Comparison of ENCODE assay signal across 38 cellular contexts in the genomic region with DNA sequence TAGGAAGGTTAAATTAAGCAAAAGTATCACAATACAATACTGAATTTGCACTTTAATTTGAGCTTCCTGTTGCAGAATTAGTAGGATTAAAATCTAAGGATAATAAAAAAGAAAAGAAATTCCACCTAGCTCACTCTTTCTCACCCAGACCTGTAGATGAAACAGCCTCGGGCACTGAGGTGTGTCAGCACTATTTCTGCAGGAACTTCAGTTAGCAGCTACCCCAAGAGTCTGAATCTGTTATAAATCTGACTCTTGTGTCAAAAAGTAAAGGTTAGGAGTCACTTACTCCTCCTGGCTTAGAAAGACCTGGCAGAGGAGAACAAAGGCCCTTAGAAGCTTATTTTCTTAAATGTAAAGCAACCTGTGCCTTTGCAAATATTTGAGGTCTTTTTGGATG.
"Had no signal": no experiment of that assay in that cellular context is flagged by ENCODE, and none has a peak within 500 bp of the region (broad histone marks: within the 10 kb centered on the region; RNA-seq: fewer than 3 reads in every experiment).

No MANE protein-coding gene starts in this region.

- H3K9me3 Mint-ChIP-seq: activated naive CD4-positive, alpha-beta T cell treated with anti-CD3 and anti-CD28 coated beads for 36 hours; activated naive CD8-positive, alpha-beta T cell treated with anti-CD3 and anti-CD28 coated beads for 36 hours; activated T-cell treated with anti-CD3 and anti-CD28 coated beads, Interleukin-2, amount 50 U/mL, for 4 hours; T-helper 1 cell treated with Interleukin-12 subunit alpha and Interleukin-12 subunit beta and Interleukin-4 antibody, amounts not matched to agents 30 μg/mL and 1 μg/mL, for 36 hours had no signal

- H3K27me3 Mint-ChIP-seq: activated B cell treated with CpG ODN at 0.5 μM for 24 hours; activated CD4-positive, alpha-beta memory T cell treated with anti-CD3 and anti-CD28 coated beads for 36 hours; activated CD4-positive, alpha-beta T cell treated with anti-CD3 and anti-CD28 coated beads, Interleukin-2, amount 10 ng/mL, durations not matched to agents 24 days and 14 days; activated CD8-positive, alpha-beta T cell treated with anti-CD3 and anti-CD28 coated beads for 36 hours; activated naive CD8-positive, alpha-beta T cell treated with anti-CD3 and anti-CD28 coated beads for 36 hours; activated T-helper 17 cell treated with anti-CD3 and anti-CD28 coated beads, Interleukin-2, amount 50 U/mL, for 72 hours; central memory CD8-positive, alpha-beta T cell had no signal

- H3K4me3 Mint-ChIP-seq: activated B cell treated with CpG ODN at 0.5 μM for 24 hours; activated CD4-positive, alpha-beta memory T cell treated with anti-CD3 and anti-CD28 coated beads for 36 hours; activated CD4-positive, alpha-beta T cell treated with anti-CD3 and anti-CD28 coated beads, Interleukin-2, amount 10 ng/mL, durations not matched to agents 24 days and 14 days; activated CD8-positive, alpha-beta T cell treated with anti-CD3 and anti-CD28 coated beads for 36 hours; activated naive CD4-positive, alpha-beta T cell treated with anti-CD3 and anti-CD28 coated beads for 36 hours; activated naive CD8-positive, alpha-beta T cell treated with anti-CD3 and anti-CD28 coated beads for 36 hours; activated T-cell treated with anti-CD3 and anti-CD28 coated beads, Interleukin-2, amount 50 U/mL, for 4 hours; activated T-cell treated with anti-CD3 and anti-CD28 coated beads, Interleukin-2, amount 50 U/mL, for 72 hours; activated T-helper 1 cell treated with anti-CD3 and anti-CD28 coated beads, Interleukin-12 subunit alpha, Interleukin-12 subunit beta, Interleukin-2, Interleukin-4 antibody, amounts not matched to agents 30 ng/mL and 10 ng/mL and 1 ng/mL, durations not matched to agents 14 hours and 24 hours and 36 hours; activated T-helper 17 cell treated with anti-CD3 and anti-CD28 coated beads, Interleukin-2, amount 50 U/mL, for 72 hours; central memory CD8-positive, alpha-beta T cell; T-helper 1 cell treated with Interleukin-12 subunit alpha and Interleukin-12 subunit beta and Interleukin-4 antibody, amounts not matched to agents 30 μg/mL and 1 μg/mL, for 36 hours; T-helper 2 cell treated with Interferon-gamma antibody and Interleukin-4, amounts not matched to agents 5 μg/mL and 100 μg/mL, for 36 hours had no signal

- H3K4me1 ChIP-seq: adrenal gland, body of pancreas, breast epithelium had no signal

- H3K27me3 ChIP-seq: adrenal gland, body of pancreas, brain microvascular endothelial cell, breast epithelium, cardiac muscle cell had no signal

- H3K4me1 Mint-ChIP-seq: activated B cell treated with CpG ODN at 0.5 μM for 24 hours; activated CD4-positive, alpha-beta T cell treated with anti-CD3 and anti-CD28 coated beads, Interleukin-2, amount 10 ng/mL, durations not matched to agents 24 days and 14 days; activated naive CD8-positive, alpha-beta T cell treated with anti-CD3 and anti-CD28 coated beads for 36 hours; activated T-helper 17 cell treated with anti-CD3 and anti-CD28 coated beads, Interleukin-2, amount 50 U/mL, for 72 hours; central memory CD8-positive, alpha-beta T cell had no signal

- H3K27ac Mint-ChIP-seq: activated B cell treated with CpG ODN at 0.5 μM for 24 hours; activated CD4-positive, alpha-beta memory T cell treated with anti-CD3 and anti-CD28 coated beads for 36 hours; activated CD4-positive, alpha-beta T cell treated with anti-CD3 and anti-CD28 coated beads, Interleukin-2, amount 10 ng/mL, durations not matched to agents 24 days and 14 days; activated CD8-positive, alpha-beta T cell treated with anti-CD3 and anti-CD28 coated beads for 36 hours; activated naive CD4-positive, alpha-beta T cell treated with anti-CD3 and anti-CD28 coated beads for 36 hours; activated naive CD4-positive, alpha-beta T cell treated with anti-CD3 and anti-CD28 coated beads, Interleukin-2, amount 50 U/mL, for 72 hours; activated naive CD8-positive, alpha-beta T cell treated with anti-CD3 and anti-CD28 coated beads for 36 hours; activated T-cell treated with anti-CD3 and anti-CD28 coated beads, Interleukin-2, amount 50 U/mL, for 72 hours; activated T-helper 1 cell treated with anti-CD3 and anti-CD28 coated beads, Interleukin-12 subunit alpha, Interleukin-12 subunit beta, Interleukin-2, Interleukin-4 antibody, amounts not matched to agents 30 ng/mL and 10 ng/mL and 1 ng/mL, durations not matched to agents 14 hours and 24 hours and 36 hours; activated T-helper 17 cell treated with anti-CD3 and anti-CD28 coated beads, Interleukin-2, amount 50 U/mL, for 72 hours; T-helper 1 cell treated with Interleukin-12 subunit alpha and Interleukin-12 subunit beta and Interleukin-4 antibody, amounts not matched to agents 30 μg/mL and 1 μg/mL, for 36 hours; T-helper 2 cell treated with Interferon-gamma antibody and Interleukin-4, amounts not matched to agents 5 μg/mL and 100 μg/mL, for 36 hours had no signal

- DNase-seq: activated B cell treated with CpG ODN at 0.5 μM for 24 hours; activated CD4-positive, alpha-beta memory T cell treated with anti-CD3 and anti-CD28 coated beads for 36 hours; activated CD4-positive, alpha-beta T cell treated with anti-CD3 and anti-CD28 coated beads for 4 hours; activated CD4-positive, alpha-beta T cell treated with anti-CD3 and anti-CD28 coated beads, Interleukin-2, amount 10 ng/mL, durations not matched to agents 24 days and 14 days; activated CD4-positive, alpha-beta T cell treated with anti-CD3 and anti-CD28 coated beads, Interleukin-2, amount 50 U/mL, for 1 hour; activated CD4-positive, alpha-beta T cell treated with anti-CD3 and anti-CD28 coated beads, Interleukin-2, amount 50 U/mL, for 4 hours; activated CD4-positive, CD25-positive, alpha-beta regulatory T cell treated with anti-CD3 and anti-CD28 coated beads, Interleukin-2, amount 50 U/mL, for 72 hours; activated CD8-positive, alpha-beta memory T cell treated with anti-CD3 and anti-CD28 coated beads, Interleukin-2, amount 50 U/mL, for 4 hours; activated CD8-positive, alpha-beta T cell treated with anti-CD3 and anti-CD28 coated beads for 36 hours; activated effector memory CD4-positive, alpha-beta T cell treated with anti-CD3 and anti-CD28 coated beads, Interleukin-2, amount 50 U/mL, for 16 hours; activated gamma-delta T cell treated with Interleukin-2 at 50 U/mL for 16 hours; activated naive CD4-positive, alpha-beta T cell; activated naive CD4-positive, alpha-beta T cell treated with anti-CD3 and anti-CD28 coated beads for 36 hours; activated naive CD4-positive, alpha-beta T cell treated with anti-CD3 and anti-CD28 coated beads, Interleukin-2, amount 50 U/mL, for 16 hours; activated naive CD8-positive, alpha-beta T cell treated with anti-CD3 and anti-CD28 coated beads for 36 hours; activated T-cell treated with anti-CD3 and anti-CD28 coated beads for 4 hours; activated T-cell treated with anti-CD3 and anti-CD28 coated beads, Interleukin-2, amount 50 U/mL, for 1 hour; activated T-cell treated with anti-CD3 and anti-CD28 coated beads, Interleukin-2, amount 50 U/mL, for 4 hours; activated T-cell treated with anti-CD3 and anti-CD28 coated beads, Interleukin-2, amount 50 U/mL, for 72 hours; adrenal gland; amniotic stem cell; aorta; body of pancreas; brain microvascular endothelial cell; caudate nucleus; cerebellar nuclear complex; T-helper 1 cell; T-helper 2 cell; T-helper 9 cell had no signal

- H3K36me3 ChIP-seq: adrenal gland, brain microvascular endothelial cell, breast epithelium, cardiac muscle cell had no signal

- H3K4me3 ChIP-seq: adrenal gland, body of pancreas, breast epithelium, cardiac muscle cell had no signal

- H3K27ac ChIP-seq: adrenal gland, body of pancreas, brain microvascular endothelial cell, breast epithelium, cardiac muscle cell, VCaP had no signal

- H3K36me3 Mint-ChIP-seq: activated CD4-positive, alpha-beta memory T cell treated with anti-CD3 and anti-CD28 coated beads for 36 hours; activated naive CD4-positive, alpha-beta T cell treated with anti-CD3 and anti-CD28 coated beads, Interleukin-2, amount 50 U/mL, for 72 hours; activated naive CD8-positive, alpha-beta T cell treated with anti-CD3 and anti-CD28 coated beads for 36 hours had no signal

- ATAC-seq: activated CD8-positive, alpha-beta T cell treated with anti-CD3 and anti-CD28 coated beads for 36 hours; activated naive CD4-positive, alpha-beta T cell treated with anti-CD3 and anti-CD28 coated beads, Interleukin-2, amount 50 U/mL, for 72 hours; activated T-cell treated with anti-CD3 and anti-CD28 coated beads, Interleukin-2, amount 50 U/mL, for 4 hours; activated T-cell treated with anti-CD3 and anti-CD28 coated beads, Interleukin-2, amount 50 U/mL, for 72 hours; activated T-helper 17 cell treated with anti-CD3 and anti-CD28 coated beads, Interleukin-2, amount 50 U/mL, for 72 hours; body of pancreas had no signal

- H3K9me3 ChIP-seq: adrenal gland, body of pancreas, breast epithelium had no signal
